In the genomic region with DNA sequence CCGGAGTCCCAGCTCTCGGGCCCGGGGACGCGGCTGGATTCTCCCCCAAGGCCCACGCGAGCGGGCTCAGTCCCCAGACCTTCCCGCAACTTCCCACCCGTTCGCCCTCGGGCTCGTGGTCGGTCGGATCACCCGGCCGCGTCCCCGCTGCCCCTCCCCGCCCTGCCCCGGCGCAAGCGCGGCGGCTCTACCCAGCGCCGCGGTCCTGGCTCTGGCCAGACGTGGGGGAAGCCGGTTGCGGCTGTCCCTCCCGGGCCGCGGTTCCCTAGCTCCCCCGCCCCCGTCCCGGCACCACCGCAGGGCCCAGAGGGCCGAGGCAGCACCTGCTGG, we compare ENCODE assay signal across 8 cellular contexts. TPM values are rescaled to one million over a fixed set of nuclear protein-coding genes. Genes with fewer than 3 reads are reported as not detected.
A peak's percentile ranks its signal among the peaks of the same experiment; 100 is the strongest.
DNase-seq lines count a peak whose midpoint lies in the region; ATAC-seq, FAIRE-seq and TF ChIP-seq lines count a peak whose summit lies in the region.

No MANE protein-coding gene starts in this region.

- CTCF ChIA-PET in PC-3 (lab: Charles Lee) (interaction anchor here (0.9 to 1.6 kb wide), 4 partner anchors 32 to 152 kb away, joined by 3 to 16 read pairs (median 6); no protein-coding TSS in a partner anchor), H1 (lab: Charles Lee; ENCODE audit: partially characterized antibody) (interaction anchor here (0.5 to 4.2 kb wide), 19 partner anchors 8 to 612 kb away, joined by 3 to 32 read pairs (median 4); no protein-coding TSS in a partner anchor)
- CTCF ChIA-PET in naive thymus-derived CD4-positive, alpha-beta T cell (lab: Charles Lee) = interaction anchor here (0.6 to 5.6 kb wide), 27 partner anchors 8 to 288 kb away, joined by 3 to 77 read pairs (median 5); partner anchors contain the start of gene HNRNPA3

- H2AFZ ChIP-seq in PC-3 (ENCODE audit: low read length) = peak overlapping the region; percentile 88
- no peak overlapping the region for H2AFZ ChIP-seq in H1 (ENCODE audit: low read length)

- BruUV-seq in PC-3 (replicated peaks; lab: Mats Ljungman, UMichigan) = no TSS peak

- H3K36me3 ChIP-seq in PC-3 (ENCODE audit: low read depth, low read length) (no peaks in the 10 kb centered on the region), H1 (ENCODE audit: control insufficient read depth in 2 of 4, insufficient read depth in 4 of 4, low read length in 3 of 4) (no peaks in the 10 kb centered on the region)
- peaks cover 0 to 14% (median 0%) of the 10 kb centered on the region in 3 experiments for H3K36me3 ChIP-seq in naive thymus-derived CD4-positive, alpha-beta T cell (ENCODE audit: control insufficient read depth in 2 of 3, insufficient read depth in 3 of 3, low read length in 3 of 3)

- no peak overlapping the region for H3K4ac ChIP-seq in H1 (replicated peaks; ENCODE audit: insufficient read length, low read depth, low read length)

- FAIRE-seq in H1 (lab: Jason Lieb, UNC) = no peak

- no peak for TF ChIP-seq EP300 in H1 (IDR thresholded peaks at IDR 0.05; ENCODE audit: borderline replicate concordance in 1 of 2, low read depth in 2 of 2, low read length in 2 of 2)

- H2BK120ac ChIP-seq in H1 (replicated peaks; ENCODE audit: low read depth, low read length) = no peak overlapping the region

- DNase-seq in PC-3 (peak; percentile 24), H1 (ENCODE audit: low read depth in 1 of 2, low spot score in 2 of 2) (no peak), DMS114 treated with DMSO at 0.1 percent for 48 hours (lab: John Stamatoyannopoulos, UW; ENCODE audit: unreplicated experiment) (no peak)
- DNase-seq in naive thymus-derived CD4-positive, alpha-beta T cell = no peak
- DNase-seq in stimulated activated CD4-positive, alpha-beta T cell treated with anti-CD3 and anti-CD28 coated beads, Interleukin-15, amount 100 ng/mL, for 24 hours = no peak

- H3K27me3 Mint-ChIP-seq in naive thymus-derived CD4-positive, alpha-beta T cell = no peaks in the 10 kb centered on the region

- H3K4me2 ChIP-seq in PC-3 (ENCODE audit: low read length) (peak overlapping the region; percentile 87), H1 (ENCODE audit: insufficient read depth in 1 of 2, low read depth in 2 of 2, low read length in 2 of 2) (peak overlapping the region; percentile 61 to 69)

- peak overlapping the region; percentile 59 for H3K56ac ChIP-seq in H1 (replicated peaks; ENCODE audit: insufficient read length, low read depth, low read length)

- H2BK5ac ChIP-seq in H1 (ENCODE audit: low read depth, low read length) = peak overlapping the region; percentile 81

- no peak for TF ChIP-seq RAD21 in H1 (IDR thresholded peaks at IDR 0.05 in 1 of 2, conservative IDR thresholded peaks at IDR 0.05 in 1 of 2; ENCODE audit: low read depth in 2 of 2, low read length in 2 of 2)

- no peak overlapping the region for H3K23ac ChIP-seq in H1 (ENCODE audit: insufficient read length)

- peaks cover 6% of the 10 kb centered on the region for H3K23me2 ChIP-seq in H1 (ENCODE audit: low read depth, low read length)

- H3K79me2 ChIP-seq in PC-3 (ENCODE audit: low read length) (peaks cover 57% of the 10 kb centered on the region), H1 (ENCODE audit: control insufficient read depth in 1 of 2, insufficient read depth in 2 of 2, low read length in 2 of 2) (peaks cover 4 to 41% of the 10 kb centered on the region in 2 experiments)

- H3K27ac ChIP-seq in PC-3 (ENCODE audit: low read length) = peak overlapping the region; percentile 95
- H3K27ac ChIP-seq in H1 (ENCODE audit: low read depth, low read length) = peak overlapping the region; percentile 78; the same call in 1 of the 2 replicates
- peak overlapping the region; percentile 98 for H3K27ac ChIP-seq in naive thymus-derived CD4-positive, alpha-beta T cell (ENCODE audit: low read depth, low read length)

- H3K9me3 Mint-ChIP-seq in naive thymus-derived CD4-positive, alpha-beta T cell = peaks cover 0 to 6% (median 0%) of the 10 kb centered on the region in 11 donors

- H4K91ac ChIP-seq in H1 (replicated peaks; ENCODE audit: insufficient read length, low read length) = peak overlapping the region; percentile 45

- 0 out of 3 replicates have a peak, but pooled peaks of 1 of the 2 experiments have one; percentile 6 for TF ChIP-seq POLR2A in H1 (IDR thresholded peaks at IDR 0.05; ENCODE audit: control extremely low read depth in 1 of 2, low read depth in 2 of 2, low read length in 2 of 2)

- ATAC-seq in GM21619 (IDR thresholded peaks at IDR 0.05; ENCODE audit: unreplicated experiment) (peak; percentile 14), PC-3 (peak; percentile 41), GM21381 (IDR thresholded peaks at IDR 0.05; ENCODE audit: unreplicated experiment) (no peak)
- no peak for ATAC-seq in naive thymus-derived CD4-positive, alpha-beta T cell

- POLR2A ChIA-PET in PC-3 (lab: Charles Lee; ENCODE audit: unreplicated experiment) = interaction anchor here (0.6 to 1.1 kb wide), 6 partner anchors 19 to 99 kb away, joined by 3 to 21 read pairs (median 6); no protein-coding TSS in a partner anchor
- POLR2A ChIA-PET in H1 (lab: Charles Lee; ENCODE audit: partially characterized antibody) = interaction anchor here (0.5 to 5.4 kb wide), 31 partner anchors 9 to 464 kb away, joined by 3 to 74 read pairs (median 4); partner anchors contain the start of genes AGPS and HNRNPA3
- POLR2A ChIA-PET in naive thymus-derived CD4-positive, alpha-beta T cell (lab: Charles Lee) = interaction anchor here (0.9 to 8.9 kb wide), 39 partner anchors 8 to 1186 kb away, joined by 3 to 282 read pairs (median 13); partner anchors contain the start of genes AGPS, HNRNPA3, PJVK and PRKRA

- H4K20me1 ChIP-seq in PC-3 (ENCODE audit: low read length) (peaks cover 36% of the 10 kb centered on the region), H1 (replicated peaks in 1 of 2; ENCODE audit: control insufficient read depth in 1 of 2, insufficient read depth in 2 of 2, low read length in 2 of 2) (peaks cover 3 to 4% of the 10 kb centered on the region in 2 experiments)

- H4K8ac ChIP-seq in H1 (ENCODE audit: extremely low read depth, insufficient read depth, low read length) = peak overlapping the region; percentile 96

- TF ChIP-seq CTCF in PC-3 (conservative IDR thresholded peaks at IDR 0.05; ENCODE audit: low read depth, low read length) (no peak), H1 (IDR thresholded peaks at IDR 0.05; ENCODE audit: control extremely low read depth in 1 of 3, insufficient read depth in 1 of 3, low read depth in 1 of 3, low read length in 3 of 3) (no peak)

- H2BK20ac ChIP-seq in H1 (ENCODE audit: low read length) = no peak overlapping the region

- H3K18ac ChIP-seq in H1 (ENCODE audit: extremely low read depth, low read length) = peak overlapping the region; percentile 32; the same call in 1 of the 2 replicates

- intact Hi-C loops in PC-3 (cut with micrococcal nuclease) = loop anchor here (5.0 kb wide), 1 partner anchor 37 kb away; no protein-coding TSS in a partner anchor
- intact Hi-C loops in naive thymus-derived CD4-positive, alpha-beta T cell (cut with micrococcal nuclease) = loop anchor here (1.0 to 10.0 kb wide), 5 partner anchors 37 to 1259 kb away; partner anchors contain the start of genes AGPS (in 1 of the 2) and LNPK (in 1 of the 2)

- H2BK12ac ChIP-seq in H1 (ENCODE audit: low read depth, low read length) = no peak overlapping the region

- peak overlapping the region in 9 of 10 donors; percentile 39 to 98 (median 94) for H3K4me3 Mint-ChIP-seq in naive thymus-derived CD4-positive, alpha-beta T cell

- H3K4me3 ChIP-seq in GM08714 (ENCODE audit: low read length) (peak overlapping the region; percentile 61), PC-3 (ENCODE audit: low read length) (peak overlapping the region; percentile 81), H1 (ENCODE audit: extremely low read depth in 1 of 4, insufficient read depth in 2 of 4, low read depth in 3 of 4, low read length in 4 of 4) (peak overlapping the region; percentile 71 to 82 (median 78))
- H3K4me3 ChIP-seq in naive thymus-derived CD4-positive, alpha-beta T cell (ENCODE audit: low read length) = peak overlapping the region; percentile 80

- peak overlapping the region; percentile 65 for H4K5ac ChIP-seq in H1 (ENCODE audit: insufficient read length, low read depth, low read length)

- no peak overlapping the region for H2AK5ac ChIP-seq in H1 (ENCODE audit: low read depth, low read length)

- H3K9me2 ChIP-seq in PC-3 (replicated peaks; ENCODE audit: low read length) = no peaks in the 10 kb centered on the region

- peaks cover 0 to 31% (median 4%) of the 10 kb centered on the region in 5 donors for H3K36me3 Mint-ChIP-seq in naive thymus-derived CD4-positive, alpha-beta T cell

- 2% methylated on average over 23 of the region's 39 CpGs; no CpG with 5 or more reads in 1 of the 2 experiments for WGBS in H1 (ENCODE audit: extremely low coverage in 1 of 2, insufficient coverage in 1 of 2, insufficient read length in 1 of 2, insufficient replicate concordance in 2 of 2, low coverage in 1 of 2, low lambda C conversion rate in 2 of 2, missing lambda C conversion rate in 1 of 2), 2 experiments

- H3K9me3 ChIP-seq in PC-3 (ENCODE audit: low read length) (no peaks in the 10 kb centered on the region), H1 (ENCODE audit: insufficient read depth in 2 of 2, low read depth in 1 of 2, low read length in 1 of 2) (no peaks in the 10 kb centered on the region)
- no peaks in the 10 kb centered on the region for H3K9me3 ChIP-seq in naive thymus-derived CD4-positive, alpha-beta T cell (ENCODE audit: control insufficient read depth in 2 of 3, low read length in 3 of 3)

- H3K9ac ChIP-seq in PC-3 (ENCODE audit: low read length) = peak overlapping the region; percentile 99
- peak overlapping the region; percentile 35 to 94 (median 86); a peak in 6 of 7 replicates for H3K9ac ChIP-seq in H1 (replicated peaks in 1 of 4; ENCODE audit: extremely low read depth in 1 of 4, low read depth in 3 of 4, low read length in 3 of 4)

- H3F3A ChIP-seq in PC-3 (ENCODE audit: low read length, unreplicated experiment) = no peaks in the 10 kb centered on the region

- peaks cover 25 to 56% (median 51%) of the 10 kb centered on the region in 7 donors for H3K4me1 Mint-ChIP-seq in naive thymus-derived CD4-positive, alpha-beta T cell

- H3K14ac ChIP-seq in H1 (ENCODE audit: insufficient read length) = no peak overlapping the region

- no peak overlapping the region for H2BK15ac ChIP-seq in H1 (ENCODE audit: low read length)

- H3K4me1 ChIP-seq in PC-3 (ENCODE audit: insufficient read depth, low read length) (peaks cover 28% of the 10 kb centered on the region), H1 (replicated peaks in 1 of 4; ENCODE audit: control insufficient read depth in 3 of 4, insufficient read depth in 4 of 4, low read length in 3 of 4) (peaks cover 0 to 2% (median 2%) of the 10 kb centered on the region in 4 experiments; a peak in 3 of 7 replicates)
- peaks cover 27% of the 10 kb centered on the region in 2 donors for H3K4me1 ChIP-seq in naive thymus-derived CD4-positive, alpha-beta T cell (ENCODE audit: control insufficient read depth in 2 of 2, insufficient read depth in 2 of 2, low read length in 2 of 2)

- H3K27me3 ChIP-seq in PC-3 (ENCODE audit: low read length) = no peaks in the 10 kb centered on the region
- no peaks in the 10 kb centered on the region for H3K27me3 ChIP-seq in H1 (replicated peaks in 1 of 4; ENCODE audit: control insufficient read depth in 3 of 4, extremely low read depth in 1 of 4, insufficient read depth in 3 of 4, low read length in 3 of 4)
- H3K27me3 ChIP-seq in naive thymus-derived CD4-positive, alpha-beta T cell (ENCODE audit: control insufficient read depth in 2 of 2, insufficient read depth in 2 of 2, low read length in 2 of 2) = no peaks in the 10 kb centered on the region

- no peaks in the 10 kb centered on the region for H3K79me1 ChIP-seq in H1 (ENCODE audit: low read depth, low read length)

- peak overlapping the region in 4 of 9 donors; percentile 72 to 100 (median 96) for H3K27ac Mint-ChIP-seq in naive thymus-derived CD4-positive, alpha-beta T cell

RNA-seq across cellular contexts. Expression of gene NFE2L2, which starts 0.4 kb away (rescaled TPM):
- 17.3 and 24.2 TPM in 2 replicates for total RNA-seq in PC-3 (2014; rRNA removed)
- total RNA-seq in H1 (2021; fragmentation: NEBNext Ultra II Directional; extraction: Animal tissue kit (Norgen Biotek cat#: 25700)) = 32.3 and 33.2 TPM in 2 replicates
- 13.8 and 34.5 TPM in 2 replicates for polyA plus RNA-seq in H1 (2011; rRNA removed)
- 22.2 TPM for polyA plus RNA-seq in H1 (2011; cell fraction: cytosol; rRNA removed)
- 18.7 TPM for polyA plus RNA-seq in H1 (2011; cell fraction: nucleus; rRNA removed)
- polyA plus RNA-seq in H1 (2012, experiment 1 of 2) = 21.1 to 33.8 TPM (median 23.9 TPM) in 4 replicates
- 2.6 TPM for polyA plus RNA-seq in H1 (2012, experiment 2 of 2)
- 25.6 TPM for polyA plus RNA-seq in H1 (2013, experiment 1 of 2)
- polyA plus RNA-seq in H1 (2013, experiment 2 of 2) = 24.8 TPM
- polyA minus RNA-seq in H1 (2011; rRNA and poly(A)+ RNA removed) = 60.9 and 61.4 TPM in 2 replicates
- 23.4 TPM for polyA minus RNA-seq in H1 (2011; cell fraction: cytosol; rRNA and poly(A)+ RNA removed)
- polyA minus RNA-seq in H1 (2011; cell fraction: nucleus; rRNA and poly(A)+ RNA removed) = 36.7 TPM
- 10 to 100 TPM; 58.9 to 99.6 (median 74.7) TPM for total RNA-seq in naive thymus-derived CD4-positive, alpha-beta T cell
- 10 to 100 TPM; 67.4 to 98.5 TPM for polyA plus RNA-seq in naive thymus-derived CD4-positive, alpha-beta T cell

RNA-seq across cellular contexts. Expression of gene HNRNPA3, which starts 51.6 kb away (rescaled TPM):
- 50.3 and 90.2 TPM in 2 replicates for total RNA-seq in PC-3 (2014; rRNA removed)
- 390 and 408 TPM in 2 replicates for total RNA-seq in H1 (2021; fragmentation: NEBNext Ultra II Directional; extraction: Animal tissue kit (Norgen Biotek cat#: 25700))
- 43.6 and 66.1 TPM in 2 replicates for polyA plus RNA-seq in H1 (2011; rRNA removed)
- polyA plus RNA-seq in H1 (2011; cell fraction: cytosol; rRNA removed) = 182 TPM
- polyA plus RNA-seq in H1 (2011; cell fraction: nucleus; rRNA removed) = 30.7 TPM
- 631 to 695 TPM (median 656 TPM) in 4 replicates for polyA plus RNA-seq in H1 (2012, experiment 1 of 2)
- 77.6 TPM for polyA plus RNA-seq in H1 (2012, experiment 2 of 2)
- polyA plus RNA-seq in H1 (2013, experiment 1 of 2) = 348 TPM
- 367 TPM for polyA plus RNA-seq in H1 (2013, experiment 2 of 2)
- 30.3 and 37.2 TPM in 2 replicates for polyA minus RNA-seq in H1 (2011; rRNA and poly(A)+ RNA removed)
- 58.9 TPM for polyA minus RNA-seq in H1 (2011; cell fraction: cytosol; rRNA and poly(A)+ RNA removed)
- 65.0 TPM for polyA minus RNA-seq in H1 (2011; cell fraction: nucleus; rRNA and poly(A)+ RNA removed)
- total RNA-seq in naive thymus-derived CD4-positive, alpha-beta T cell = 100 to 1,000 TPM; 151 to 311 (median 184) TPM
- 10 to 100 TPM; 53.3 to 69.0 TPM for polyA plus RNA-seq in naive thymus-derived CD4-positive, alpha-beta T cell

Comparison
In these comparisons a context has a peak if more than half of its experiments do, and no peak if none do; other contexts are left out.
1. ATAC-seq: peak in GM21619 (single experiment) and PC-3 (single experiment); none in naive thymus-derived CD4-positive, alpha-beta T cell (single experiment) and GM21381 (single experiment).
2. Peak in every context shown above with its lines, with median percentiles within 50 percentile points of each other: H3K4me3 ChIP-seq and H3K27ac ChIP-seq.